Comparison of ENCODE assay signal across 17 cellular contexts in genomic region chr1:3632298-3632697, GRCh38. TPM values are rescaled to one million over a fixed set of nuclear protein-coding genes. Genes with fewer than 3 reads are reported as not detected.
DNase-seq lines count a peak whose midpoint lies in the region; ATAC-seq, FAIRE-seq and TF ChIP-seq lines count a peak whose summit lies in the region.
"Had no signal": no experiment of that assay in that cellular context is flagged by ENCODE, and none has a peak within 500 bp of the region (broad histone marks: within the 10 kb centered on the region; RNA-seq: fewer than 3 reads in every experiment).

No MANE protein-coding gene starts in this region.

- H3K4me2 ChIP-seq in GM23338 = no peak overlapping the region
- no peak overlapping the region for H3K4me2 ChIP-seq in IMR-90 (ENCODE audit: low read depth, low read length)
- peak overlapping the region in 1 of 2 experiments; percentile 38; a peak in 1 of 4 replicates for H3K4me2 ChIP-seq in H1 (ENCODE audit: insufficient read depth in 1 of 2, low read depth in 2 of 2, low read length in 2 of 2)
- H3K4me2 ChIP-seq in neuronal stem cell (ENCODE audit: insufficient read depth, low read length, poor library complexity, severe bottlenecking) = no peak overlapping the region
- H3K4me2 ChIP-seq: BLaER1, KMS-11 had no signal

- no peak overlapping the region for H2BK20ac ChIP-seq in IMR-90 (ENCODE audit: low read depth, low read length)
- no peak overlapping the region; the same call in 1 of the 2 replicates for H2BK20ac ChIP-seq in H1 (ENCODE audit: low read length)

- H3K14ac ChIP-seq in IMR-90 (replicated peaks; ENCODE audit: low read depth, low read length) (no peak overlapping the region), H1 (ENCODE audit: insufficient read length) (no peak overlapping the region), neuronal stem cell (ENCODE audit: low read length) (peak overlapping the region; percentile 14)

- TF ChIP-seq RAD21 in IMR-90 (IDR thresholded peaks at IDR 0.05; ENCODE audit: low read length) (no peak), H1 (IDR thresholded peaks at IDR 0.05 in 1 of 2, conservative IDR thresholded peaks at IDR 0.05 in 1 of 2; ENCODE audit: low read depth in 2 of 2, low read length in 2 of 2) (no peak)

- no peaks in the 10 kb centered on the region for H3K9me2 ChIP-seq in GM23338 (ENCODE audit: insufficient read depth)

- H2BK5ac ChIP-seq in IMR-90 (ENCODE audit: low read depth, low read length, poor library complexity, severe bottlenecking) (no peak overlapping the region), H1 (ENCODE audit: low read depth, low read length) (peak overlapping the region; percentile 39; the same call in 1 of the 2 replicates), neuronal stem cell (ENCODE audit: low read length) (peak overlapping the region; percentile 26)

- H3K4me3 Mint-ChIP-seq in GM23338 = no peak overlapping the region
- H3K4me3 Mint-ChIP-seq: CD8-positive, alpha-beta T cell had no signal

- CTCF ChIA-PET in IMR-90 (lab: Yijun Ruan, JAX) (no interaction called here), H1 (lab: Charles Lee; ENCODE audit: partially characterized antibody) (interaction anchor here (0.8 to 4.8 kb wide), 10 partner anchors 10 to 200 kb away, joined by 3 to 22 read pairs (median 4); no protein-coding TSS in a partner anchor)

- H4K8ac ChIP-seq in IMR-90 (ENCODE audit: low read depth in 2 of 2, low read length in 2 of 2) (no peak overlapping the region), H1 (ENCODE audit: extremely low read depth, insufficient read depth, low read length) (no peak overlapping the region), neuronal stem cell (ENCODE audit: low read depth, low read length) (no peak overlapping the region)

- H2BK15ac ChIP-seq in IMR-90 (ENCODE audit: low read depth, low read length) (no peak overlapping the region), H1 (ENCODE audit: low read length) (no peak overlapping the region; the same call in 1 of the 2 replicates), neuronal stem cell (ENCODE audit: low read length) (peak overlapping the region; percentile 56)

- H3K23ac ChIP-seq in IMR-90 (ENCODE audit: low read depth, low read length) (no peak overlapping the region), H1 (ENCODE audit: insufficient read length) (no peak overlapping the region), neuronal stem cell (ENCODE audit: low read depth, low read length, poor library complexity) (peak overlapping the region; percentile 89)

- H3K4ac ChIP-seq in IMR-90 (ENCODE audit: low read depth, low read length) (no peak overlapping the region), H1 (replicated peaks; ENCODE audit: insufficient read length, low read depth, low read length) (no peak overlapping the region), neuronal stem cell (ENCODE audit: low read length) (no peak overlapping the region)

- H2BK12ac ChIP-seq in H1 (ENCODE audit: low read depth, low read length) (0 out of 2 replicates have a peak overlapping the region, but pooled peaks have one; percentile 17), neuronal stem cell (ENCODE audit: low read length) (peak overlapping the region; percentile 24)

- WGBS in IMR-90 (ENCODE audit: extremely low coverage in 2 of 2, insufficient read length in 1 of 2), 2 experiments = 96% methylated on average over 9 of the region's 17 CpGs; no CpG with 5 or more reads in 1 of the 2 experiments
- 91% methylated on average over 16 of the region's 17 CpGs; no CpG with 5 or more reads in 1 of the 2 experiments for WGBS in H1 (ENCODE audit: extremely low coverage in 1 of 2, insufficient coverage in 1 of 2, insufficient read length in 1 of 2, insufficient replicate concordance in 2 of 2, low coverage in 1 of 2, low lambda C conversion rate in 2 of 2, missing lambda C conversion rate in 1 of 2), 2 experiments
- WGBS in neuronal stem cell (ENCODE audit: extremely low coverage in 2 of 2, insufficient read length in 2 of 2, insufficient replicate concordance in 1 of 2), 2 donors = no CpG with 5 or more reads among the region's 17 CpGs

- H3K18ac ChIP-seq in IMR-90 (ENCODE audit: low read depth, low read length) (no peak overlapping the region), H1 (ENCODE audit: extremely low read depth, low read length) (no peak overlapping the region; the same call in 1 of the 2 replicates), neuronal stem cell (ENCODE audit: low read length) (peak overlapping the region; percentile 55)

- H3K27ac Mint-ChIP-seq in GM23338 = peak overlapping the region; percentile 44; the same call in 1 of the 2 replicates
- H3K27ac Mint-ChIP-seq: CD8-positive, alpha-beta T cell had no signal

- no TSS peak for BruUV-seq in IMR-90 (replicated peaks; lab: Mats Ljungman, UMichigan)

- H3K36me3 ChIP-seq in GM23338 (ENCODE audit: insufficient read depth) = peaks cover 8% of the 10 kb centered on the region; the same call in 1 of the 2 replicates
- peaks cover 74% of the 10 kb centered on the region for H3K36me3 ChIP-seq in IMR-90 (ENCODE audit: control insufficient read depth, insufficient read depth, low read length)
- peaks cover 5 to 53% (median 15%) of the 10 kb centered on the region in 4 experiments for H3K36me3 ChIP-seq in H1 (ENCODE audit: control insufficient read depth in 2 of 4, insufficient read depth in 4 of 4, low read length in 3 of 4)
- peaks cover 40 to 88% of the 10 kb centered on the region in 2 donors for H3K36me3 ChIP-seq in neuronal stem cell (replicated peaks in 1 of 2; ENCODE audit: control insufficient read depth in 2 of 2, insufficient read depth in 2 of 2, low read length in 2 of 2)

- H2BK120ac ChIP-seq in IMR-90 (ENCODE audit: low read depth, low read length) = no peak overlapping the region
- H2BK120ac ChIP-seq in H1 (replicated peaks; ENCODE audit: low read depth, low read length) = no peak overlapping the region
- peak overlapping the region; percentile 67 for H2BK120ac ChIP-seq in neuronal stem cell (ENCODE audit: low read depth, low read length)

- in situ Hi-C loops in IMR-90 (cut with MboI; ENCODE audit: low sequenced_read_pairs) = no loop called here

- H2AK5ac ChIP-seq in IMR-90 (ENCODE audit: low read depth, low read length) = no peak overlapping the region
- H2AK5ac ChIP-seq in H1 (ENCODE audit: low read depth, low read length) = no peak overlapping the region
- peak overlapping the region; percentile 53 for H2AK5ac ChIP-seq in neuronal stem cell (ENCODE audit: low read depth, low read length)

- no peak for TF ChIP-seq POLR2A in IMR-90 (IDR thresholded peaks at IDR 0.05; ENCODE audit: low read depth, low read length)
- TF ChIP-seq POLR2A in H1 (IDR thresholded peaks at IDR 0.05; ENCODE audit: control extremely low read depth in 1 of 2, low read depth in 2 of 2, low read length in 2 of 2) = no peak

- TF ChIP-seq EP300 in H1 (IDR thresholded peaks at IDR 0.05; ENCODE audit: borderline replicate concordance in 1 of 2, low read depth in 2 of 2, low read length in 2 of 2) = no peak

- H3K36me3 Mint-ChIP-seq in GM23338 (ENCODE audit: low read depth) = peaks cover 54% of the 10 kb centered on the region

- DNase-seq in GM23338 (ENCODE audit: low spot score) (no peak), IMR-90 (no peak), H1 (ENCODE audit: low read depth in 1 of 2, low spot score in 2 of 2) (no peak), neuronal stem cell (ENCODE audit: low spot score) (no peak), T-helper 2 cell (no peak)
- DNase-seq: CD8-positive, alpha-beta T cell; HCEC 1CT; MV-4-11; NCI-H1694 treated with DMSO at 0.1 percent for 48 hours; NCI-H510A; NCI-H774; RPMI8226; SJCRH30 had no signal

- H2AFZ ChIP-seq in GM23338 (no peak overlapping the region), IMR-90 (replicated peaks; ENCODE audit: low read length, poor library complexity) (peak overlapping the region; percentile 32), H1 (ENCODE audit: low read length) (no peak overlapping the region), neuronal stem cell (ENCODE audit: low read length) (no peak overlapping the region)

- intact Hi-C loops in IMR-90 (cut with micrococcal nuclease) = no loop called here

- no peak overlapping the region for H4K91ac ChIP-seq in IMR-90 (ENCODE audit: insufficient read depth, low read depth, low read length)
- no peak overlapping the region for H4K91ac ChIP-seq in H1 (replicated peaks; ENCODE audit: insufficient read length, low read length)
- peak overlapping the region; percentile 12 for H4K91ac ChIP-seq in neuronal stem cell (ENCODE audit: low read depth, low read length, poor library complexity)

- H3K27me3 ChIP-seq in GM23338 (ENCODE audit: insufficient read depth) (no peaks in the 10 kb centered on the region), IMR-90 (ENCODE audit: control insufficient read depth, insufficient read depth, low read length) (no peaks in the 10 kb centered on the region), H1 (replicated peaks in 1 of 4; ENCODE audit: control insufficient read depth in 3 of 4, extremely low read depth in 1 of 4, insufficient read depth in 3 of 4, low read length in 3 of 4) (no peaks in the 10 kb centered on the region), neuronal stem cell (ENCODE audit: control insufficient read depth in 3 of 3, insufficient read depth in 3 of 3, low read depth in 1 of 3, low read length in 3 of 3) (no peaks in the 10 kb centered on the region)
- H3K27me3 ChIP-seq: BLaER1, SJCRH30 had no signal

- H3K27me3 Mint-ChIP-seq in GM23338 (ENCODE audit: insufficient read depth, low read depth, poor library complexity) = peaks cover 7% of the 10 kb centered on the region

- POLR2A ChIA-PET in IMR-90 (lab: Charles Lee; ENCODE audit: unreplicated experiment) (no interaction called here), H1 (lab: Charles Lee; ENCODE audit: partially characterized antibody) (interaction anchor here (1.5 kb wide), 1 partner anchor 175 kb away, joined by 3 read pairs; no protein-coding TSS in a partner anchor)

- no peak overlapping the region for H4K5ac ChIP-seq in IMR-90 (ENCODE audit: low read depth, low read length)
- no peak overlapping the region for H4K5ac ChIP-seq in H1 (ENCODE audit: insufficient read length, low read depth, low read length)

- no peaks in the 10 kb centered on the region for H3K23me2 ChIP-seq in H1 (ENCODE audit: low read depth, low read length)

- no peak for ATAC-seq in GM23338
- ATAC-seq in IMR-90 (ENCODE audit: low read depth) = no peak
- ATAC-seq in GM19035 (IDR thresholded peaks at IDR 0.05; ENCODE audit: unreplicated experiment) = no peak
- ATAC-seq in HG03108 (IDR thresholded peaks at IDR 0.05; ENCODE audit: unreplicated experiment) = no peak
- ATAC-seq: CD8-positive, alpha-beta T cell had no signal

- FAIRE-seq in H1 (lab: Jason Lieb, UNC) = no peak

- no peak overlapping the region for H3K56ac ChIP-seq in IMR-90 (ENCODE audit: extremely low read depth, insufficient read depth, low read length)
- no peak overlapping the region for H3K56ac ChIP-seq in H1 (replicated peaks; ENCODE audit: insufficient read length, low read depth, low read length)

- H3K27ac ChIP-seq in GM23338 (ENCODE audit: low read depth) = 0 out of 2 replicates have a peak overlapping the region, but pooled peaks have one; percentile 50
- H3K27ac ChIP-seq in IMR-90 (ENCODE audit: insufficient read depth, low read length) = no peak overlapping the region
- H3K27ac ChIP-seq in H1 (ENCODE audit: low read depth, low read length) = peak overlapping the region; percentile 19; the same call in 1 of the 2 replicates
- peak overlapping the region; percentile 61 for H3K27ac ChIP-seq in neuronal stem cell (replicated peaks; ENCODE audit: low read length)
- H3K27ac ChIP-seq: BLaER1, KMS-11, SJCRH30 had no signal

- no peaks in the 10 kb centered on the region for H3K9me3 ChIP-seq in IMR-90 (ENCODE audit: control insufficient read depth, insufficient read depth, low read length)
- no peaks in the 10 kb centered on the region for H3K9me3 ChIP-seq in H1 (ENCODE audit: insufficient read depth in 2 of 2, low read depth in 1 of 2, low read length in 1 of 2)
- no peaks in the 10 kb centered on the region for H3K9me3 ChIP-seq in neuronal stem cell (replicated peaks in 1 of 2; ENCODE audit: control insufficient read depth in 2 of 2, insufficient read depth in 1 of 2, low read depth in 1 of 2, low read length in 2 of 2)
- H3K9me3 ChIP-seq: BLaER1, SJCRH30 had no signal

- H3K4me1 Mint-ChIP-seq in GM23338 = peaks cover 3% of the 10 kb centered on the region

- H3K79me2 ChIP-seq in GM23338 (replicated peaks; ENCODE audit: insufficient read depth) (no peaks in the 10 kb centered on the region), H1 (ENCODE audit: control insufficient read depth in 1 of 2, insufficient read depth in 2 of 2, low read length in 2 of 2) (no peaks in the 10 kb centered on the region)

- H3K4me3 ChIP-seq in GM23338 = no peak overlapping the region
- no peak overlapping the region for H3K4me3 ChIP-seq in IMR-90 (ENCODE audit: insufficient read depth, low read depth, low read length)
- no peak overlapping the region for H3K4me3 ChIP-seq in H1 (ENCODE audit: extremely low read depth in 1 of 4, insufficient read depth in 2 of 4, low read depth in 3 of 4, low read length in 4 of 4)
- no peak overlapping the region for H3K4me3 ChIP-seq in neuronal stem cell (ENCODE audit: low read length in 2 of 2)
- H3K4me3 ChIP-seq: BLaER1, SJCRH30 had no signal

- H3K9ac ChIP-seq in IMR-90 (ENCODE audit: low read depth, low read length) (no peak overlapping the region), H1 (replicated peaks in 1 of 4; ENCODE audit: extremely low read depth in 1 of 4, low read depth in 3 of 4, low read length in 3 of 4) (peak overlapping the region in 2 of 4 experiments; percentile 4 to 28; a peak in 2 of 7 replicates), neuronal stem cell (ENCODE audit: low read depth, low read length, poor library complexity) (peak overlapping the region; percentile 60)
- H3K9ac ChIP-seq: BLaER1, KMS-11 had no signal

- H3K4me1 ChIP-seq in GM23338 (ENCODE audit: insufficient read depth) (no peaks in the 10 kb centered on the region), IMR-90 (ENCODE audit: control insufficient read depth, insufficient read depth, low read length) (no peaks in the 10 kb centered on the region), H1 (replicated peaks in 1 of 4; ENCODE audit: control insufficient read depth in 3 of 4, insufficient read depth in 4 of 4, low read length in 3 of 4) (peaks cover 0 to 10% (median 2%) of the 10 kb centered on the region in 4 experiments; a peak in 3 of 7 replicates), neuronal stem cell (ENCODE audit: control insufficient read depth in 2 of 2, insufficient read depth in 1 of 2, low read depth in 1 of 2, low read length in 2 of 2) (peaks cover 0 to 11% of the 10 kb centered on the region in 2 donors)

- H3K79me1 ChIP-seq in IMR-90 (ENCODE audit: low read depth in 1 of 2, low read length in 2 of 2) (no peaks in the 10 kb centered on the region), H1 (ENCODE audit: low read depth, low read length) (no peaks in the 10 kb centered on the region), neuronal stem cell (ENCODE audit: low read depth, low read length) (no peaks in the 10 kb centered on the region)

- TF ChIP-seq CTCF in GM23338 (conservative IDR thresholded peaks at IDR 0.05; ENCODE audit: low read depth in 2 of 2) (no peak), IMR-90 (conservative IDR thresholded peaks at IDR 0.05; ENCODE audit: low read depth, low read length) (no peak), H1 (IDR thresholded peaks at IDR 0.05; ENCODE audit: control extremely low read depth in 1 of 3, insufficient read depth in 1 of 3, low read depth in 1 of 3, low read length in 3 of 3) (no peak)

- dilution Hi-C loops in IMR-90 (cut with HindIII; ENCODE audit: low sequenced_read_pairs, unreplicated experiment) = no loop called here

- no peak overlapping the region for H2AK9ac ChIP-seq in IMR-90 (replicated peaks; ENCODE audit: low read depth, low read length, poor library complexity)

- H4K20me1 ChIP-seq in GM23338 (replicated peaks; ENCODE audit: insufficient read depth) (peaks cover 3% of the 10 kb centered on the region; the same call in 1 of the 2 replicates), IMR-90 (ENCODE audit: insufficient read depth, low read length) (no peaks in the 10 kb centered on the region; the same call in 1 of the 2 replicates), H1 (replicated peaks in 1 of 2; ENCODE audit: control insufficient read depth in 1 of 2, insufficient read depth in 2 of 2, low read length in 2 of 2) (peaks cover 4 to 12% of the 10 kb centered on the region in 2 experiments)

- no peaks in the 10 kb centered on the region for H3K9me3 Mint-ChIP-seq in GM23338
- H3K9me3 Mint-ChIP-seq: CD8-positive, alpha-beta T cell had no signal

- H3F3A ChIP-seq in GM23338 (replicated peaks; ENCODE audit: low read depth) = no peaks in the 10 kb centered on the region; the same call in 1 of the 2 replicates

- no peaks in the 10 kb centered on the region for H3K9me1 ChIP-seq in IMR-90 (ENCODE audit: insufficient read depth, low read length)

RNA-seq across cellular contexts. Expression of gene TPRG1L, which starts 7.5 kb away (rescaled TPM):
- 20.3 and 24.4 TPM in 2 replicates for total RNA-seq in GM23338 (2014; rRNA removed; shearing (Covaris generic))
- polyA plus RNA-seq in GM23338 (2016; fragmentation: Nextera tagmentation; extraction: Ambion mirVana) = 6.2 and 6.6 TPM in 2 replicates
- total RNA-seq in IMR-90 (2012; rRNA removed) = 25.3 and 25.6 TPM in 2 replicates
- polyA plus RNA-seq in IMR-90 (2012; rRNA removed) = 38.1 and 39.5 TPM in 2 replicates
- 33.5 and 37.2 TPM in 2 replicates for polyA plus RNA-seq in IMR-90 (2012; cell fraction: cytosol; rRNA removed)
- 11.6 and 15.3 TPM in 2 replicates for polyA plus RNA-seq in IMR-90 (2012; cell fraction: nucleus; rRNA removed; ENCODE audit: low replicate concordance)
- 21.7 and 22.2 TPM in 2 replicates for total RNA-seq in H1 (2021; fragmentation: NEBNext Ultra II Directional; extraction: Animal tissue kit (Norgen Biotek cat#: 25700))
- 19.8 and 22.3 TPM in 2 replicates for polyA plus RNA-seq in H1 (2011; rRNA removed)
- 21.1 TPM for polyA plus RNA-seq in H1 (2011; cell fraction: cytosol; rRNA removed)
- 10.8 TPM for polyA plus RNA-seq in H1 (2011; cell fraction: nucleus; rRNA removed)
- 17.4 to 21.5 TPM (median 21.1 TPM) in 4 replicates for polyA plus RNA-seq in H1 (2012, experiment 1 of 2)
- polyA plus RNA-seq in H1 (2012, experiment 2 of 2) = 23.7 TPM
- 13.6 TPM for polyA plus RNA-seq in H1 (2013, experiment 1 of 2)
- 13.7 TPM for polyA plus RNA-seq in H1 (2013, experiment 2 of 2)
- polyA minus RNA-seq in H1 (2011; rRNA and poly(A)+ RNA removed) = 15.2 and 19.2 TPM in 2 replicates
- polyA minus RNA-seq in H1 (2011; cell fraction: cytosol; rRNA and poly(A)+ RNA removed) = 15.5 TPM
- 6.6 TPM for polyA minus RNA-seq in H1 (2011; cell fraction: nucleus; rRNA and poly(A)+ RNA removed)
- polyA plus RNA-seq in neuronal stem cell (2013, experiment 1 of 2) = 13.4 TPM
- 13.2 TPM for polyA plus RNA-seq in neuronal stem cell (2013, experiment 2 of 2)

RNA-seq across cellular contexts. Expression of gene WRAP73, which starts 17.6 kb away (rescaled TPM):
- 40.8 and 43.3 TPM in 2 replicates for total RNA-seq in GM23338 (2014; rRNA removed; shearing (Covaris generic))
- polyA plus RNA-seq in GM23338 (2016; fragmentation: Nextera tagmentation; extraction: Ambion mirVana) (22.6 and 24.4 TPM in 2 replicates), IMR-90 (2012; rRNA removed) (23.6 and 24.4 TPM in 2 replicates), H1 (2011; rRNA removed) (50.7 and 66.4 TPM in 2 replicates)
- 9.2 and 10.8 TPM in 2 replicates for total RNA-seq in IMR-90 (2012; rRNA removed)
- 14.9 and 26.0 TPM in 2 replicates for polyA plus RNA-seq in IMR-90 (2012; cell fraction: cytosol; rRNA removed)
- polyA plus RNA-seq in IMR-90 (2012; cell fraction: nucleus; rRNA removed; ENCODE audit: low replicate concordance) = 70.7 and 108 TPM in 2 replicates
- 29.7 and 30.3 TPM in 2 replicates for total RNA-seq in H1 (2021; fragmentation: NEBNext Ultra II Directional; extraction: Animal tissue kit (Norgen Biotek cat#: 25700))
- 54.2 TPM for polyA plus RNA-seq in H1 (2011; cell fraction: cytosol; rRNA removed)
- polyA plus RNA-seq in H1 (2011; cell fraction: nucleus; rRNA removed) = 183 TPM
- 29.1 to 37.1 TPM (median 32.3 TPM) in 4 replicates for polyA plus RNA-seq in H1 (2012, experiment 1 of 2)
- 26.5 TPM for polyA plus RNA-seq in H1 (2012, experiment 2 of 2)
- 23.2 TPM for polyA plus RNA-seq in H1 (2013, experiment 1 of 2)
- polyA plus RNA-seq in H1 (2013, experiment 2 of 2) = 21.4 TPM
- polyA minus RNA-seq in H1 (2011; rRNA and poly(A)+ RNA removed) = 32.3 and 34.3 TPM in 2 replicates
- polyA minus RNA-seq in H1 (2011; cell fraction: cytosol; rRNA and poly(A)+ RNA removed) = 25.3 TPM
- 44.8 TPM for polyA minus RNA-seq in H1 (2011; cell fraction: nucleus; rRNA and poly(A)+ RNA removed)
- 24.6 TPM for polyA plus RNA-seq in neuronal stem cell (2013, experiment 1 of 2)
- 25.7 TPM for polyA plus RNA-seq in neuronal stem cell (2013, experiment 2 of 2)

RNA-seq across cellular contexts. Expression of gene TP73, which starts 20.0 kb away (rescaled TPM):
- 1.8 and 3.4 TPM in 2 replicates for total RNA-seq in GM23338 (2014; rRNA removed; shearing (Covaris generic))
- polyA plus RNA-seq in GM23338 (2016; fragmentation: Nextera tagmentation; extraction: Ambion mirVana) (1.4 and 1.8 TPM in 2 replicates), IMR-90 (2012; rRNA removed) (0.10 TPM in 1 of 2 replicates, not detected in the other), H1 (2011; rRNA removed) (2.6 and 4.2 TPM in 2 replicates)
- total RNA-seq in IMR-90 (2012; rRNA removed) = not detected in 2 replicates
- polyA plus RNA-seq in IMR-90 (2012; cell fraction: cytosol; rRNA removed) = 0.03 TPM in 1 of 2 replicates, not detected in the other
- 0.10 and 0.16 TPM in 2 replicates for polyA plus RNA-seq in IMR-90 (2012; cell fraction: nucleus; rRNA removed; ENCODE audit: low replicate concordance)
- 2.9 and 3.1 TPM in 2 replicates for total RNA-seq in H1 (2021; fragmentation: NEBNext Ultra II Directional; extraction: Animal tissue kit (Norgen Biotek cat#: 25700))
- 1.3 TPM for polyA plus RNA-seq in H1 (2011; cell fraction: cytosol; rRNA removed)
- 8.4 TPM for polyA plus RNA-seq in H1 (2011; cell fraction: nucleus; rRNA removed)
- polyA plus RNA-seq in H1 (2012, experiment 1 of 2) = 1.2 to 3.8 TPM (median 2.8 TPM) in 4 replicates
- 1.3 TPM for polyA plus RNA-seq in H1 (2012, experiment 2 of 2)
- 2.1 TPM for polyA plus RNA-seq in H1 (2013, experiment 1 of 2)
- 2.3 TPM for polyA plus RNA-seq in H1 (2013, experiment 2 of 2)
- polyA minus RNA-seq in H1 (2011; rRNA and poly(A)+ RNA removed) = 1.9 and 3.5 TPM in 2 replicates
- polyA minus RNA-seq in H1 (2011; cell fraction: cytosol; rRNA and poly(A)+ RNA removed) = 3.4 TPM
- 6.7 TPM for polyA minus RNA-seq in H1 (2011; cell fraction: nucleus; rRNA and poly(A)+ RNA removed)
- polyA plus RNA-seq in neuronal stem cell (2013, experiment 1 of 2) = 0.18 TPM
- polyA plus RNA-seq in neuronal stem cell (2013, experiment 2 of 2) = 0.19 TPM
- total RNA-seq: CD8-positive, alpha-beta T cell had no signal

RNA-seq across cellular contexts. Expression of gene MEGF6, which starts 21.0 kb away (rescaled TPM):
- total RNA-seq in GM23338 (2014; rRNA removed; shearing (Covaris generic)) = 15.4 and 21.4 TPM in 2 replicates
- polyA plus RNA-seq in GM23338 (2016; fragmentation: Nextera tagmentation; extraction: Ambion mirVana) (4.0 and 4.7 TPM in 2 replicates), IMR-90 (2012; rRNA removed) (4.1 and 5.4 TPM in 2 replicates), H1 (2011; rRNA removed) (4.1 and 9.5 TPM in 2 replicates)
- total RNA-seq in IMR-90 (2012; rRNA removed) = 0.56 and 0.72 TPM in 2 replicates
- polyA plus RNA-seq in IMR-90 (2012; cell fraction: cytosol; rRNA removed) = 3.4 and 5.5 TPM in 2 replicates
- 18.4 and 59.0 TPM in 2 replicates for polyA plus RNA-seq in IMR-90 (2012; cell fraction: nucleus; rRNA removed; ENCODE audit: low replicate concordance)
- total RNA-seq in H1 (2021; fragmentation: NEBNext Ultra II Directional; extraction: Animal tissue kit (Norgen Biotek cat#: 25700)) = 13.2 and 14.8 TPM in 2 replicates
- polyA plus RNA-seq in H1 (2011; cell fraction: cytosol; rRNA removed) = 7.8 TPM
- 88.4 TPM for polyA plus RNA-seq in H1 (2011; cell fraction: nucleus; rRNA removed)
- polyA plus RNA-seq in H1 (2012, experiment 1 of 2) = 7.4 to 14.6 TPM (median 10.8 TPM) in 4 replicates
- polyA plus RNA-seq in H1 (2012, experiment 2 of 2) = 1.4 TPM
- 4.9 TPM for polyA plus RNA-seq in H1 (2013, experiment 1 of 2)
- polyA plus RNA-seq in H1 (2013, experiment 2 of 2) = 4.4 TPM
- polyA minus RNA-seq in H1 (2011; rRNA and poly(A)+ RNA removed) = 1.7 and 3.0 TPM in 2 replicates
- polyA minus RNA-seq in H1 (2011; cell fraction: cytosol; rRNA and poly(A)+ RNA removed) = 9.0 TPM
- polyA minus RNA-seq in H1 (2011; cell fraction: nucleus; rRNA and poly(A)+ RNA removed) = 24.4 TPM
- 10.3 TPM for polyA plus RNA-seq in neuronal stem cell (2013, experiment 1 of 2)
- 10.0 TPM for polyA plus RNA-seq in neuronal stem cell (2013, experiment 2 of 2)
- total RNA-seq: SJCRH30 had no signal
